ENCODE assay signal across 26 cellular contexts in the genomic region with DNA sequence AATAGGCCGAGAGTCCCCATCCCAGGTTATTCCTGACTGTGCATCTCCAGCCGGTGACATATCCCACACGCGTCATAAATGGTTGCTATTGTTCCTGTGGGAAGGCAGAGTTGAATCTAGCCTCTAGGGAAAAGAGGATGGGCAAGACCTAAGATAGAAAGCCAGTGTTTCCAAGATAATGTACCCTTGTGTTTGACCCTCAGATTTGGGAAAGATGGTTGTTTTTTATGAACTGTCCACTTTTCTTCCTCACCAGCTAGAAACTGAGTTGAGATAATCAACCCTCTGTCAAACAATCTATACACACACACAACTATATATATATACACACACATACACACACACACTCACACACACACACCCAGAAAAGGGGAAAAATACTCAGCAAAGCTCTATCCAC.
"Had no signal": no experiment of that assay in that cellular context is flagged by ENCODE, and none has a peak within 500 bp of the region (broad histone marks: within the 10 kb centered on the region; RNA-seq: fewer than 3 reads in every experiment).

No MANE protein-coding gene starts in this region.

- H3K27ac ChIP-seq: left lung, lower lobe of right lung, pancreas, psoas muscle, right atrium auricular region, tibial nerve, VCaP had no signal

- H3K27me3 ChIP-seq: heart right ventricle, left lung, pancreas, right atrium auricular region, tibial nerve had no signal

- H3K9me3 ChIP-seq: heart right ventricle, left lung, lower lobe of right lung, pancreas, psoas muscle, right atrium auricular region, tibial nerve had no signal

- H3K36me3 ChIP-seq: heart right ventricle, left lung, lower lobe of right lung, pancreas, right atrium auricular region, tibial nerve had no signal

- H3K4me2 ChIP-seq: smooth muscle cell had no signal

- DNase-seq: activated CD4-positive, alpha-beta memory T cell treated with anti-CD3 and anti-CD28 coated beads for 36 hours; activated CD4-positive, alpha-beta T cell treated with anti-CD3 and anti-CD28 coated beads for 48 hours; activated CD8-positive, alpha-beta memory T cell treated with anti-CD3 and anti-CD28 coated beads, Interleukin-2, amount 50 U/mL, for 4 hours; activated effector memory CD4-positive, alpha-beta T cell treated with anti-CD3 and anti-CD28 coated beads, Interleukin-2, amount 50 U/mL, for 16 hours; activated naive CD4-positive, alpha-beta T cell treated with anti-CD3 and anti-CD28 coated beads for 36 hours; activated naive CD8-positive, alpha-beta T cell treated with anti-CD3 and anti-CD28 coated beads, Interleukin-2, amount 10 ng/mL, durations not matched to agents 7 days and 5 days; activated T-cell treated with anti-CD3 and anti-CD28 coated beads, Interleukin-2, amount 50 U/mL, for 1 hour; central memory CD4-positive, alpha-beta T cell; foreskin fibroblast; heart right ventricle; kidney glomerular epithelial cell; left lung; lower lobe of right lung; naive thymus-derived CD4-positive, alpha-beta T cell; pancreas; psoas muscle; stimulated activated CD4-positive, alpha-beta T cell treated with anti-CD3 and anti-CD28 coated beads, Interleukin-1b, Interleukin-23, amount 100 ng/mL, for 48 hours; stimulated activated CD4-positive, alpha-beta T cell treated with anti-CD3 and anti-CD28 coated beads, Interleukin-4, amount 100 ng/mL, for 4 hours; stimulated activated CD8-positive, alpha-beta memory T cell treated with anti-CD3 and anti-CD28 coated beads, Interleukin-4, amount 100 ng/mL, for 48 hours; stimulated activated naive CD4-positive, alpha-beta T cell; SW 1271; T-helper 9 cell had no signal

- H3K4me3 ChIP-seq: heart right ventricle, left lung, lower lobe of right lung, pancreas, psoas muscle, right atrium auricular region, smooth muscle cell, tibial nerve had no signal
